Comparison of ENCODE assay signal across 1 cellular context in genomic region chr1:235325854-235326253, GRCh38.
TF ChIP-seq lines count a peak whose summit lies in the region.

No MANE protein-coding gene starts in this region.

TF ChIP-seq in endothelial cell of umbilical vein, 7 proteins besides CTCF, POLR2A, EP300 and RAD21 (continued from another document):
- TF ChIP-seq MAX (IDR thresholded peaks at IDR 0.05; ENCODE audit: insufficient read depth, insufficient read length) (no peak), EZH2 (IDR thresholded peaks at IDR 0.05; ENCODE audit: borderline replicate concordance, low read depth, low read length, severe bottlenecking) (no peak), FOS (IDR thresholded peaks at IDR 0.05; ENCODE audit: borderline replicate concordance, insufficient read depth, low read length) (no peak), GATA2 (IDR thresholded peaks at IDR 0.05; ENCODE audit: insufficient read depth, insufficient read length, low read depth, low read length) (no peak)
TF ChIP-seq in endothelial cell of umbilical vein: peak in this region for 0.
